ENCODE assay signal across 8 cellular contexts in genomic region chr2:95158891-95159619, GRCh38. TPM values are rescaled to one million over a fixed set of nuclear protein-coding genes. Genes with fewer than 3 reads are reported as not detected.
DNase-seq lines count a peak whose midpoint lies in the region; ATAC-seq and TF ChIP-seq lines count a peak whose summit lies in the region.

No MANE protein-coding gene starts in this region.

- H3K4me1 ChIP-seq in PC-9 (replicated peaks; ENCODE audit: insufficient read depth) (peaks cover 11% of the 10 kb centered on the region), psoas muscle (peaks cover 16% of the 10 kb centered on the region)

- POLR2A ChIA-PET in PC-9 (lab: Charles Lee; ENCODE audit: unreplicated experiment) = interaction anchor here (0.5 to 0.6 kb wide), 2 partner anchors 9 to 37 kb away, joined by 3 to 5 read pairs; no protein-coding TSS in a partner anchor

- peaks cover 22% of the 10 kb centered on the region for H3K36me3 ChIP-seq in PC-9 (ENCODE audit: low read depth)
- H3K36me3 ChIP-seq in psoas muscle (ENCODE audit: insufficient read depth in 1 of 2, low read depth in 1 of 2) = peaks cover 20 to 32% of the 10 kb centered on the region in 2 donors

- TF ChIP-seq CTCF in C4-2B (conservative IDR thresholded peaks at IDR 0.05) = no peak
- no peak for TF ChIP-seq CTCF in PC-9 (conservative IDR thresholded peaks at IDR 0.05)
- TF ChIP-seq CTCF in astrocyte of the spinal cord (IDR thresholded peaks at IDR 0.05; ENCODE audit: low read depth, low read length) = no peak
- TF ChIP-seq CTCF in psoas muscle (IDR thresholded peaks at IDR 0.05) = no peak

- no peaks in the 10 kb centered on the region for H4K20me1 ChIP-seq in PC-9 (ENCODE audit: insufficient read depth)

- H2AFZ ChIP-seq in PC-9 = peak overlapping the region; percentile 97

- BruUV-seq in PC-9 (replicated peaks; lab: Mats Ljungman, UMichigan) = no TSS peak

- peaks cover 33% of the 10 kb centered on the region; the same call in 1 of the 2 replicates for H3K9me3 ChIP-seq in PC-9 (ENCODE audit: insufficient read depth, low read depth)
- peaks cover 1% of the 10 kb centered on the region for H3K9me3 ChIP-seq in psoas muscle

- H3F3A ChIP-seq in PC-9 (ENCODE audit: insufficient read depth, low read depth) = peaks cover 22% of the 10 kb centered on the region; the same call in 1 of the 2 replicates

- intact Hi-C loops in PC-9 (cut with micrococcal nuclease; ENCODE audit: unreplicated experiment) = no loop called here
- intact Hi-C loops in psoas muscle (cut with DNase I) = loop anchor here (2.0 kb wide), 2 partner anchors 36 to 38 kb away; partner anchors contain the start of gene MRPS5 (in 1 of the 2)

- ATAC-seq in GM18868 (IDR thresholded peaks at IDR 0.05; ENCODE audit: unreplicated experiment) (peak; percentile 57), HG03060 (IDR thresholded peaks at IDR 0.05; ENCODE audit: low read depth, unreplicated experiment) (peak; percentile 19), psoas muscle (peak; percentile 62 to 74 (median 73))

- no peaks in the 10 kb centered on the region for H3K9me2 ChIP-seq in PC-9 (ENCODE audit: insufficient read depth)

- peak in 1 of 2 experiments; percentile 30 for DNase-seq in PC-9
- peak; percentile 40 for DNase-seq in astrocyte of the spinal cord (ENCODE audit: low read depth, low spot score)
- DNase-seq in hypothalamus (lab: John Stamatoyannopoulos, UW) = peak in 38 of 51 donors; percentile 12 to 77 (median 48)
- DNase-seq in psoas muscle = peak; percentile 58 to 73
- no peak for DNase-seq in T-helper 9 cell

- H3K4me3 ChIP-seq in PC-9 (peak overlapping the region; percentile 84), astrocyte of the spinal cord (ENCODE audit: low read depth, low read length) (peak overlapping the region; percentile 75), psoas muscle (peak overlapping the region; percentile 71)

- peak overlapping the region; percentile 44 for H3K27ac ChIP-seq in C4-2B
- H3K27ac ChIP-seq in PC-9 = no peak overlapping the region
- peak overlapping the region; percentile 69 for H3K27ac ChIP-seq in psoas muscle

- CTCF ChIA-PET in PC-9 (lab: Charles Lee) = interaction anchor here (0.7 to 0.8 kb wide), 2 partner anchors 38 to 83 kb away, joined by 3 to 4 read pairs; no protein-coding TSS in a partner anchor

- in situ Hi-C loops in astrocyte of the spinal cord (cut with HindIII; ENCODE audit: low sequenced_read_pairs) = no loop called here

- peak overlapping the region; percentile 90 for H3K4me2 ChIP-seq in PC-9

- peaks cover under 1% of the 10 kb centered on the region; the same call in 1 of the 2 replicates for H3K79me2 ChIP-seq in PC-9 (ENCODE audit: low read depth)

- WGBS in psoas muscle, 3 donors = 1 to 3% (median 1%) methylated on average over 40 to 58 of the region's 58 CpGs

- H3K27me3 ChIP-seq in PC-9 (ENCODE audit: insufficient read depth, low read depth) (no peaks in the 10 kb centered on the region), psoas muscle (ENCODE audit: insufficient read depth in 3 of 3, low read length in 2 of 3) (no peaks in the 10 kb centered on the region)

RNA-seq across cellular contexts. Expression of gene ZNF514, which starts 0.6 kb away (rescaled TPM):
- total RNA-seq in PC-9 (2021) (21.7 and 27.8 TPM in 2 replicates), psoas muscle (10 to 100 TPM; 11.0 to 14.5 (median 14.2) TPM)
- polyA plus RNA-seq in psoas muscle = 10 to 100 TPM in 1 of 3 donors, 1 to 10 TPM in 2; 6.4 to 15.3 (median 7.3) TPM

RNA-seq across cellular contexts. Expression of gene ZNF2, which starts 6.6 kb away (rescaled TPM):
- total RNA-seq in PC-9 (2021) (2.9 and 4.9 TPM in 2 replicates), psoas muscle (1 to 10 TPM; 2.4 to 5.5 (median 2.9) TPM)
- 1 to 10 TPM; 1.7 to 3.2 (median 2.7) TPM for polyA plus RNA-seq in psoas muscle

RNA-seq across cellular contexts. Expression of gene MRPS5, which starts 37.4 kb away (rescaled TPM):
- total RNA-seq in PC-9 (2021) (69.0 and 69.4 TPM in 2 replicates), psoas muscle (10 to 100 TPM; 45.6 to 79.0 (median 53.4) TPM)
- polyA plus RNA-seq in psoas muscle = 100 to 1,000 TPM in 2 of 3 donors, 10 to 100 TPM in 1; 96.3 to 180 (median 112) TPM

RNA-seq across cellular contexts. Expression of gene ZNF892, which starts 48.3 kb away (rescaled TPM):
- 2.8 and 3.1 TPM in 2 replicates for total RNA-seq in PC-9 (2021)
- total RNA-seq in psoas muscle = 1 to 10 TPM in 3 of 4 donors, under 1 TPM in 1; 0.76 to 2.5 (median 2.0) TPM
- 1 to 10 TPM in 1 of 3 donors, under 1 TPM in 2; 0.33 to 3.3 (median 0.35) TPM for polyA plus RNA-seq in psoas muscle

Comparison
In these comparisons a context has a peak if more than half of its experiments do, and no peak if none do; other contexts are left out.
1. ATAC-seq: peak in every context shown above with its lines; median percentile 73 in psoas muscle; 57 in GM18868; 19 in HG03060.